7 cellular contexts compared by ENCODE assay signal in the genomic region with DNA sequence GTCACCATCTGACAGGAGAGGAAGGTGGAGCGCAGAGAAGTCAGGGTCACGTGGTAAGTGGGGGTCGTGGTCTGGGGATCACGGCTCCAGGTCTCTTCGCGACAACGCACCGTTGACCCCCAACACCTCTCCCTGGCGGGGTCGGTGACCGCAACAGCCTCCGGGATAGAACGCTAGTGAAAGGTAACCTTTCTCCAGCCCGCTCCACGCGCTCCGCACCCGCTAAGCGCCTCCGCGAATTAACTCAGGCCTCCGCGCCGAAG. TPM values are rescaled to one million over a fixed set of nuclear protein-coding genes. Genes with fewer than 3 reads are reported as not detected.
DNase-seq lines count a peak whose midpoint lies in the region; ATAC-seq, FAIRE-seq and TF ChIP-seq lines count a peak whose summit lies in the region.

No MANE protein-coding gene starts in this region.

- no peaks in the 10 kb centered on the region for H3K27me3 Mint-ChIP-seq in natural killer cell (ENCODE audit: low read depth in 2 of 2)

- no peaks in the 10 kb centered on the region for H3K36me3 ChIP-seq in HUES6 (ENCODE audit: control insufficient read depth, insufficient read depth, low read length)

- peak overlapping the region; percentile 6; the same call in 1 of the 2 replicates for H3K27ac ChIP-seq in HUES6 (ENCODE audit: low read depth, low read length)
- H3K27ac ChIP-seq in cingulate gyrus (ENCODE audit: low read depth, low read length) = peak overlapping the region; percentile 58

- no peak for DNase-seq in natural killer cell
- no peak for DNase-seq in GM12891 (ENCODE audit: insufficient read length, low spot score)
- DNase-seq in ACHN = no peak

- peak overlapping the region; percentile 84 for H3K4me3 ChIP-seq in HUES6 (ENCODE audit: low read depth, low read length)

- no peak for TF ChIP-seq CTCF in natural killer cell (IDR thresholded peaks at IDR 0.05)

- H3K4me1 Mint-ChIP-seq in natural killer cell = peaks cover 48 to 49% of the 10 kb centered on the region in 2 donors

- in situ Hi-C loops in ACHN (cut with HindIII; ENCODE audit: low pct_ligation_motif_present, low pct_unique_long_range_greater_than_20kb, low sequenced_read_pairs) = no loop called here

- H3K4me3 Mint-ChIP-seq in natural killer cell = peak overlapping the region; percentile 87

- H3K4me1 ChIP-seq in HUES6 (ENCODE audit: control insufficient read depth, insufficient read depth, low read length) = peaks cover 40% of the 10 kb centered on the region

- H3K9ac ChIP-seq in HUES6 (ENCODE audit: low read length) = peak overlapping the region; percentile 95

- no peaks in the 10 kb centered on the region for H3K9me3 ChIP-seq in HUES6 (ENCODE audit: control insufficient read depth, insufficient read depth, low read depth, low read length)

- H3K36me3 Mint-ChIP-seq in natural killer cell = no peaks in the 10 kb centered on the region

- H3K27me3 ChIP-seq in HUES6 (ENCODE audit: control insufficient read depth, insufficient read depth, low read length) = peaks cover 26% of the 10 kb centered on the region

- ATAC-seq in GM19328 (IDR thresholded peaks at IDR 0.05; ENCODE audit: unreplicated experiment) (peak; percentile 22), natural killer cell (no peak), HG03039 (IDR thresholded peaks at IDR 0.05; ENCODE audit: unreplicated experiment) (no peak)

- intact Hi-C loops in natural killer cell (cut with micrococcal nuclease) = loop anchor here (1.0 kb wide), 2 partner anchors 45 to 91 kb away; no protein-coding TSS in a partner anchor

- no peaks in the 10 kb centered on the region for H3K9me3 Mint-ChIP-seq in natural killer cell

- FAIRE-seq in GM12891 (lab: Jason Lieb, UNC) = no peak

- TF ChIP-seq POLR2A in GM12891 (IDR thresholded peaks at IDR 0.05; ENCODE audit: low read depth, low read length) = no peak

- H3K27ac Mint-ChIP-seq in natural killer cell = peak overlapping the region; percentile 65 to 77

TF ChIP-seq in GM12891, 5 proteins besides CTCF, POLR2A, EP300 and RAD21:
- no peak for TF ChIP-seq PAX5 (IDR thresholded peaks at IDR 0.05; ENCODE audit: insufficient read depth, low read length, severe bottlenecking)
- TF ChIP-seq POLR2AphosphoS5 (IDR thresholded peaks at IDR 0.05; ENCODE audit: low read depth, low read length) = no peak
- TF ChIP-seq POU2F2 (IDR thresholded peaks at IDR 0.05; ENCODE audit: low read depth, low read length) = no peak

RNA-seq across cellular contexts. Expression of gene SYNJ2, which starts 0.6 kb away (rescaled TPM):
- 10 to 100 TPM; 24.4 to 47.0 (median 28.0) TPM for total RNA-seq in natural killer cell
- polyA plus RNA-seq in GM12891 (2012; ENCODE audit: low read depth, missing spikeins) = 0.65 TPM
